In genomic region chr5:128850049-128850448, GRCh38 we compare ENCODE assay signal across 7 cellular contexts.
"Had no signal": no experiment of that assay in that cellular context is flagged by ENCODE, and none has a peak within 500 bp of the region (broad histone marks: within the 10 kb centered on the region; RNA-seq: fewer than 3 reads in every experiment).

No MANE protein-coding gene starts in this region.

- H3K36me3 Mint-ChIP-seq: IgD-negative memory B cell had no signal

- H3K27ac Mint-ChIP-seq: GM23338, H9, HFFc6, IgD-negative memory B cell had no signal

- H3K4me1 Mint-ChIP-seq: GM23338, H9, IgD-negative memory B cell had no signal

- H3K27ac ChIP-seq: HL-60 had no signal

- H3K27me3 Mint-ChIP-seq: IgD-negative memory B cell had no signal

- H3K4me3 ChIP-seq: GM23338 had no signal

- DNase-seq: H9, HCEC 1CT, HFFc6, KG1 had no signal

- H3K4me2 ChIP-seq: GM23338 had no signal

- H3K4me3 Mint-ChIP-seq: GM23338, H9, HFFc6, IgD-negative memory B cell had no signal

- H2AFZ ChIP-seq: GM23338 had no signal
